In genomic region chr22:31400023-31400397, GRCh38 we compare ENCODE assay signal across 8 cellular contexts. TPM values are rescaled to one million over a fixed set of nuclear protein-coding genes. Genes with fewer than 3 reads are reported as not detected.
A peak's percentile ranks its signal among the peaks of the same experiment; 100 is the strongest.
DNase-seq lines count a peak whose midpoint lies in the region; ATAC-seq and TF ChIP-seq lines count a peak whose summit lies in the region.

No MANE protein-coding gene starts in this region.

- H4K20me1 ChIP-seq in mammary epithelial cell (ENCODE audit: insufficient read depth, low read length): no peaks in the 10 kb centered on the region

- H3K36me3 ChIP-seq in KOPT-K1 (ENCODE audit: insufficient read depth, low read length) (peaks cover 41% of the 10 kb centered on the region), mammary epithelial cell (ENCODE audit: insufficient read depth, low read length) (peaks cover 2% of the 10 kb centered on the region), lung (ENCODE audit: control insufficient read depth in 2 of 2, insufficient read depth in 2 of 2, low read length in 2 of 2) (peaks cover 5 to 12% of the 10 kb centered on the region in 2 donors), urinary bladder (ENCODE audit: insufficient read depth) (peaks cover 2% of the 10 kb centered on the region)

- H3K27me3 ChIP-seq in mammary epithelial cell (ENCODE audit: insufficient read depth, low read length) (no peaks in the 10 kb centered on the region), lung (ENCODE audit: control insufficient read depth, insufficient read depth) (no peaks in the 10 kb centered on the region)

- H3K4me1 ChIP-seq in mammary epithelial cell (ENCODE audit: insufficient read depth, low read length) (peaks cover 5% of the 10 kb centered on the region), lung (ENCODE audit: control insufficient read depth in 2 of 2, insufficient read depth in 2 of 2, low read length in 2 of 2) (peaks cover 1 to 4% of the 10 kb centered on the region in 2 donors), urinary bladder (ENCODE audit: insufficient read depth) (no peaks in the 10 kb centered on the region)

- H3K9ac ChIP-seq in mammary epithelial cell (ENCODE audit: insufficient read depth, low read length): peak overlapping the region; percentile 99

- H3K79me2 ChIP-seq in mammary epithelial cell (ENCODE audit: insufficient read depth, low read length): peaks cover 46% of the 10 kb centered on the region

- POLR2A ChIA-PET in GM10248 (lab: Yijun Ruan, JAX): interaction anchor here (0.6 kb wide), 1 partner anchor 305 kb away, joined by 3 read pairs; no protein-coding TSS in a partner anchor

- dilution Hi-C loops in mammary epithelial cell (cut with HindIII; ENCODE audit: low sequenced_read_pairs): loop anchor here (5.0 kb wide), 2 partner anchors 42 to 63 kb away; no protein-coding TSS in a partner anchor

- CTCF ChIA-PET in mammary epithelial cell (lab: Charles Lee; ENCODE audit: low non-redundant PET) (no interaction called here), GM10248 (lab: Yijun Ruan, JAX) (no interaction called here)

- under 1% methylated on average over 8 of the region's 11 CpGs for WGBS in mammary epithelial cell (ENCODE audit: low coverage, missing lambda C conversion rate)
- 2 to 4% methylated on average over 11 of the region's 11 CpGs for WGBS in lung, 2 donors
- WGBS in urinary bladder: 2% methylated on average over 11 of the region's 11 CpGs

- DNase-seq in CD1c-positive myeloid dendritic cell (ENCODE audit: extremely low spot score) (peak; percentile 16), mammary epithelial cell (no peak), lung (ENCODE audit: low spot score) (no peak), GM10248 (ENCODE audit: extremely low spot score) (no peak), NCI-H187 treated with DMSO at 0.1 percent for 48 hours (lab: John Stamatoyannopoulos, UW) (no peak)

- no peaks in the 10 kb centered on the region for H3K9me3 ChIP-seq in KOPT-K1 (ENCODE audit: insufficient read depth, low read length, poor library complexity, severe bottlenecking)
- H3K9me3 ChIP-seq in mammary epithelial cell (replicated peaks; ENCODE audit: insufficient read depth, low read length): no peaks in the 10 kb centered on the region
- H3K9me3 ChIP-seq in lung (ENCODE audit: control insufficient read depth in 2 of 2, insufficient read depth in 1 of 2, low read length in 1 of 2): no peaks in the 10 kb centered on the region

- TF ChIP-seq CTCF in mammary epithelial cell (conservative IDR thresholded peaks at IDR 0.05 in 1 of 2, IDR thresholded peaks at IDR 0.05 in 1 of 2; ENCODE audit: extremely low read depth in 1 of 2, insufficient read depth in 1 of 2, low read depth in 1 of 2, low read length in 2 of 2): no peak
- no peak for TF ChIP-seq CTCF in lung (IDR thresholded peaks at IDR 0.05; ENCODE audit: control extremely low read depth, extremely low read depth)
- no peak for TF ChIP-seq CTCF in GM10248 (IDR thresholded peaks at IDR 0.05; ENCODE audit: control extremely low read depth, extremely low read depth, low read depth, missing control alignments)

- TSS peak; percentile 52 for BruUV-seq in mammary epithelial cell (replicated peaks; lab: Mats Ljungman, UMichigan)

- intact Hi-C loops in mammary epithelial cell (cut with micrococcal nuclease): loop anchor here (5.0 kb wide), 1 partner anchor 293 kb away; the partner anchor contains the start of gene SELENOM

- peak overlapping the region; percentile 96 for H2AFZ ChIP-seq in mammary epithelial cell (ENCODE audit: low read depth, low read length)

- ATAC-seq in lung (ENCODE audit: insufficient read depth, low FRiP score): no peak
- ATAC-seq in HG02870 (IDR thresholded peaks at IDR 0.05; ENCODE audit: unreplicated experiment): no peak

- peak overlapping the region; percentile 97 for H3K4me2 ChIP-seq in mammary epithelial cell (ENCODE audit: insufficient read depth, low read depth, low read length)

- peak overlapping the region; percentile 74 to 86 (median 83) for H3K4me3 ChIP-seq in mammary epithelial cell (replicated peaks in 1 of 3; ENCODE audit: insufficient read depth in 1 of 3, low read depth in 2 of 3, low read length in 3 of 3)
- H3K4me3 ChIP-seq in lung: peak overlapping the region; percentile 88
- peak overlapping the region; percentile 69 for H3K4me3 ChIP-seq in urinary bladder (ENCODE audit: low read depth, low read length)

- H3K27ac ChIP-seq in KOPT-K1 (ENCODE audit: low read depth, low read length, poor library complexity, severe bottlenecking) (peak overlapping the region; percentile 90), mammary epithelial cell (ENCODE audit: insufficient read depth, low read depth, low read length) (peak overlapping the region; percentile 77), lung (ENCODE audit: low read depth in 1 of 2, low read length in 1 of 2) (peak overlapping the region; percentile 86 to 95), urinary bladder (ENCODE audit: low read depth) (no peak overlapping the region)

- in situ Hi-C loops in mammary epithelial cell (cut with MboI; ENCODE audit: low sequenced_read_pairs in 2 of 2): no loop called here

RNA-seq across cellular contexts. Expression of gene DRG1, which starts 0.6 kb away (rescaled TPM):
- total RNA-seq in mammary epithelial cell (10 to 100 TPM; 64.8 to 65.3 TPM), lung (10 to 100 TPM; 43.3 to 47.1 TPM), urinary bladder (45.0 TPM)
- polyA plus RNA-seq in mammary epithelial cell (67.0 TPM), lung (10 to 100 TPM; 39.6 to 40.5 TPM), urinary bladder (44.1 TPM)
- 56.5 TPM for polyA minus RNA-seq in mammary epithelial cell

RNA-seq across cellular contexts. Expression of gene PATZ1, which starts 53.9 kb away (rescaled TPM):
- total RNA-seq in mammary epithelial cell (1 to 10 TPM; 7.2 to 8.3 TPM), lung (10 to 100 TPM; 35.0 to 35.4 TPM), urinary bladder (17.6 TPM)
- polyA plus RNA-seq in mammary epithelial cell (4.7 TPM), lung (10 to 100 TPM; 12.6 to 24.2 TPM), urinary bladder (25.6 TPM)
- 13.1 TPM for polyA minus RNA-seq in mammary epithelial cell
